Comparison of ENCODE assay signal across 1 cellular context in the genomic region with DNA sequence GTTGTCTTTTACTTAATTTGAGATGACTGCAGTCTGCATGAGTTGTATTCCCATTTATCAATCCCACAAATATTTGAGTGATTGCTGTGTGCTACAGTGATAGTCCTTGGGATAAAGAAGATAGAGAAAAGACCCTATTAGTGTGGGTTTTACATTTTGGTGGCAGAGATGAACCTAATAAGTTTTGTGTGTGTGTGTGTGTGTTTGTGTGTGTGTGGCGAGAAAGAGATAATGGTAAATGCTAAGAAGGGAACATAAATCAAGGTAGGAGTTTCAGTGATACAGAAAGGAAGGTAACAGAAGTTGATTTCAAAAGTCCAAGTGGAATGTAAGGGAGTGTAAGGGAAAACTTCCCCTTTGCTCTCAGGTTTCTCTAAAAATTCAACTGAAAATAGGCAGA.
TF ChIP-seq lines count a peak whose summit lies in the region.

No MANE protein-coding gene starts in this region.

TF ChIP-seq in HEK293, 187 proteins besides CTCF, POLR2A, EP300 and RAD21 (continued from another document):
- TF ChIP-seq, protein P1, sequence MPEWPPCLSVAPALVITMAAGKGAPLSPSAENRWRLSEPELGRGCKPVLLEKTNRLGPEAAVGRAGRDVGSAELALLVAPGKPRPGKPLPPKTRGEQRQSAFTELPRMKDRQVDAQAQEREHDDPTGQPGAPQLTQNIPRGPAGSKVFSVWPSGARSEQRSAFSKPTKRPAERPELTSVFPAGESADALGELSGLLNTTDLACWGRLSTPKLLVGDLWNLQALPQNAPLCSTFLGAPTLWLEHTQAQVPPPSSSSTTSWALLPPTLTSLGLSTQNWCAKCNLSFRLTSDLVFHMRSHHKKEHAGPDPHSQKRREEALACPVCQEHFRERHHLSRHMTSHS (tag by site-specific recombination; IDR thresholded peaks at IDR 0.05) = no peak
- TF ChIP-seq, protein P2, sequence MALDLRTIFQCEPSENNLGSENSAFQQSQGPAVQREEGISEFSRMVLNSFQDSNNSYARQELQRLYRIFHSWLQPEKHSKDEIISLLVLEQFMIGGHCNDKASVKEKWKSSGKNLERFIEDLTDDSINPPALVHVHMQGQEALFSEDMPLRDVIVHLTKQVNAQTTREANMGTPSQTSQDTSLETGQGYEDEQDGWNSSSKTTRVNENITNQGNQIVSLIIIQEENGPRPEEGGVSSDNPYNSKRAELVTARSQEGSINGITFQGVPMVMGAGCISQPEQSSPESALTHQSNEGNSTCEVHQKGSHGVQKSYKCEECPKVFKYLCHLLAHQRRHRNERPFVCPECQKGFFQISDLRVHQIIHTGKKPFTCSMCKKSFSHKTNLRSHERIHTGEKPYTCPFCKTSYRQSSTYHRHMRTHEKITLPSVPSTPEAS (tag by site-specific recombination; IDR thresholded peaks at IDR 0.05) = peak; percentile 58; the same call in 1 of the 2 replicates
